8 cellular contexts compared by ENCODE assay signal in the genomic region with DNA sequence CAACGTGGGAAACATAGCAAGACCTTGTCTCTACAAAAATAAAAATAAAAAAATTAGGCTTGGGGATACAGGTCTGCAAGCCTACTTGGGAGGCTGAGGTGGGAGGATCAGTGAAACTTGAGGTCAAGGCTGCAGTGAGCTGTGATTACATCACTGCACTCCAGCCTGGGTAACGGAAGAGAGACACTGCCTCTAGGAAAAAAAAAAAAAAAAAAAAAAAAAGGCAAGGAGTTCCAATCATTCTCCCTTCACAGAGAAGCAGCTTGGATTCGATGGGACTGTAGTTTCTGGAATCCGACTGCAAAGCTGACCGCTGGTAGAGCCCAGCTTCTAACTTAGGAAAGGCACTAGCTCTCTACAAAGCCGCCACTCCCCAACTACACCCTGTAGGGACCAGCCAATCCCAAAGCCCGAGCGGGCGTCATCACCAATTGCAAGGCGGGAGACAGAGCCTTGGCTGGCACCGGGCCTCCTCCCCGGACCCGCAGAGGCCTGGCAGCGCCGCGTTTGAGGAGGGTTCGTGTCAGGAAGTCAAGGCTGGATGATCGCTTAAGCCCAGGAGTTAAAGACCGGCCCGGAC. TPM values are rescaled to one million over a fixed set of nuclear protein-coding genes. Genes with fewer than 3 reads are reported as not detected.
DNase-seq lines count a peak whose midpoint lies in the region; ATAC-seq, FAIRE-seq and TF ChIP-seq lines count a peak whose summit lies in the region.

No MANE protein-coding gene starts in this region.

- ATAC-seq in GM18867 (IDR thresholded peaks at IDR 0.05; ENCODE audit: unreplicated experiment) = peak; percentile 63
- ATAC-seq in HG03108 (IDR thresholded peaks at IDR 0.05; ENCODE audit: unreplicated experiment) = peak; percentile 56

- no peaks in the 10 kb centered on the region for H3K36me3 ChIP-seq in ACC112 (ENCODE audit: insufficient read depth, low read length)
- no peaks in the 10 kb centered on the region for H3K36me3 ChIP-seq in kidney (ENCODE audit: control insufficient read depth in 1 of 2, insufficient read depth in 2 of 2, low read length in 2 of 2)

- DNase-seq in NCI-H2196 (lab: John Stamatoyannopoulos, UW; ENCODE audit: unreplicated experiment) (peak; percentile 94), cerebellar cortex (ENCODE audit: low spot score) (peak; percentile 96), kidney (peak; percentile 97)
- DNase-seq in activated CD4-positive, CD25-positive, alpha-beta regulatory T cell treated with anti-CD3 and anti-CD28 coated beads, Interleukin-2, amount 50 U/mL, for 72 hours = peak; percentile 82
- peak; percentile 78 to 82 for DNase-seq in stimulated activated CD4-positive, alpha-beta T cell treated with anti-CD3 and anti-CD28 coated beads, Interleukin-15, amount 100 ng/mL, for 48 hours (ENCODE audit: low read depth in 2 of 2)

- peak overlapping the region; percentile 95 for H3K4me3 ChIP-seq in ACC112 (ENCODE audit: low read depth, low read length)
- peak overlapping the region; percentile 82 to 85 for H3K4me3 ChIP-seq in kidney (ENCODE audit: low read length in 2 of 2)

- peaks cover 23% of the 10 kb centered on the region for H3K79me2 ChIP-seq in ACC112 (ENCODE audit: control insufficient read depth, insufficient read depth, low read length, unreplicated experiment)

- H3K27ac ChIP-seq in ACC112 (ENCODE audit: low read depth, low read length) (peak overlapping the region; percentile 76), kidney (ENCODE audit: low read depth in 2 of 2, low read length in 2 of 2) (peak overlapping the region; percentile 83 to 94)

- peak overlapping the region; percentile 74 for H2AFZ ChIP-seq in ACC112 (ENCODE audit: low read length, unreplicated experiment)

- no peaks in the 10 kb centered on the region for H3K9me3 ChIP-seq in kidney (ENCODE audit: control insufficient read depth in 1 of 2, low read length in 2 of 2)

- peak overlapping the region; percentile 6 to 65 for H3K9ac ChIP-seq in kidney (ENCODE audit: low read length in 2 of 2)

- intact Hi-C loops in kidney (cut with DNase I) = no loop called here

- no peaks in the 10 kb centered on the region for H3K27me3 ChIP-seq in ACC112 (ENCODE audit: insufficient read depth, low read length)

- TF ChIP-seq CTCF in kidney (IDR thresholded peaks at IDR 0.05; ENCODE audit: borderline replicate concordance, extremely low read depth, insufficient read depth) = no peak

- FAIRE-seq in kidney (lab: Jason Lieb, UNC) = no peak

- H3K4me1 ChIP-seq in ACC112 (ENCODE audit: control insufficient read depth, insufficient read depth, low read length, unreplicated experiment) = peaks cover 13% of the 10 kb centered on the region
- H3K4me1 ChIP-seq in kidney (ENCODE audit: control insufficient read depth in 1 of 2, insufficient read depth in 1 of 2, low read depth in 1 of 2, low read length in 2 of 2) = peaks cover 17 to 18% of the 10 kb centered on the region in 2 donors

RNA-seq across cellular contexts. Expression of a gene that starts 0.7 kb away (rescaled TPM):
- total RNA-seq in kidney = 29.0 TPM
- polyA plus RNA-seq in kidney (ENCODE audit: insufficient read depth, low read depth, low replicate concordance) = 14.9 TPM

RNA-seq across cellular contexts. Expression of a gene that starts 27.8 kb away (rescaled TPM):
- 15.1 TPM for total RNA-seq in kidney
- 28.5 TPM for polyA plus RNA-seq in kidney (ENCODE audit: insufficient read depth, low read depth, low replicate concordance)

RNA-seq across cellular contexts. Expression of a gene that starts 34.5 kb away (rescaled TPM):
- 45.1 TPM for total RNA-seq in kidney
- 72.7 TPM for polyA plus RNA-seq in kidney (ENCODE audit: insufficient read depth, low read depth, low replicate concordance)

RNA-seq across cellular contexts. Expression of a gene that starts 37.4 kb away (rescaled TPM):
- total RNA-seq in kidney = 87.5 TPM
- 59.3 TPM for polyA plus RNA-seq in kidney (ENCODE audit: insufficient read depth, low read depth, low replicate concordance)

RNA-seq across cellular contexts. Expression of a gene that starts 43.7 kb away (rescaled TPM):
- total RNA-seq in kidney = 27.9 TPM
- 73.8 TPM for polyA plus RNA-seq in kidney (ENCODE audit: insufficient read depth, low read depth, low replicate concordance)

Comparison
In these comparisons a context has a peak if more than half of its experiments do, and no peak if none do; other contexts are left out.
1. Peak in every context shown above with its lines: DNase-seq, ATAC-seq, H3K4me3 ChIP-seq and H3K27ac ChIP-seq.